ENCODE assay signal across 16 cellular contexts in genomic region chr17:60585887-60586286, GRCh38. TPM values are rescaled to one million over a fixed set of nuclear protein-coding genes. Genes with fewer than 3 reads are reported as not detected.
DNase-seq lines count a peak whose midpoint lies in the region; ATAC-seq lines count a peak whose summit lies in the region.
"Had no signal": no experiment of that assay in that cellular context is flagged by ENCODE, and none has a peak within 500 bp of the region (broad histone marks: within the 10 kb centered on the region; RNA-seq: fewer than 3 reads in every experiment).

No MANE protein-coding gene starts in this region.

- peak overlapping the region; percentile 21 for H3K27ac Mint-ChIP-seq in T-helper 17 cell
- H3K27ac Mint-ChIP-seq: CD14-positive monocyte; CD8-positive, alpha-beta T cell; IgD-negative memory B cell had no signal

- H3K27me3 Mint-ChIP-seq in T-helper 17 cell: peaks cover 11% of the 10 kb centered on the region

- peak; percentile 55 for DNase-seq in DMS53 (lab: John Stamatoyannopoulos, UW)
- no peak for DNase-seq in DMS53 treated with DMSO at 0.1 percent for 48 hours (lab: John Stamatoyannopoulos, UW; ENCODE audit: unreplicated experiment)
- DNase-seq in T-helper 17 cell: no peak
- no peak for DNase-seq in AG08396 (ENCODE audit: low spot score)
- DNase-seq in superior temporal gyrus (ENCODE audit: extremely low spot score): no peak
- DNase-seq: Calu3; CD8-positive, alpha-beta T cell; DMS79; GDM1; HCEC 1CT had no signal

- no peaks in the 10 kb centered on the region for H3K4me1 Mint-ChIP-seq in T-helper 17 cell
- H3K4me1 Mint-ChIP-seq: CD14-positive monocyte, IgD-negative memory B cell had no signal

- H3K36me3 Mint-ChIP-seq in T-helper 17 cell (ENCODE audit: low read depth): peaks cover 2% of the 10 kb centered on the region
- H3K36me3 Mint-ChIP-seq: CD14-positive monocyte; CD8-positive, alpha-beta T cell; IgD-negative memory B cell had no signal

- ATAC-seq in T-helper 17 cell (no peak), esophagus mucosa (peak; percentile 90), HG03457 (IDR thresholded peaks at IDR 0.05; ENCODE audit: unreplicated experiment) (no peak)
- ATAC-seq: CD8-positive, alpha-beta T cell had no signal

- H3K4me3 Mint-ChIP-seq in T-helper 17 cell: no peak overlapping the region
- H3K4me3 Mint-ChIP-seq: CD8-positive, alpha-beta T cell; IgD-negative memory B cell had no signal

- H3K9me3 ChIP-seq in T-helper 17 cell (ENCODE audit: control insufficient read depth, low read length, poor library complexity, severe bottlenecking): no peaks in the 10 kb centered on the region
- H3K9me3 ChIP-seq: A549, BLaER1 had no signal

RNA-seq across cellular contexts. Expression of gene PPM1D, which starts 14.1 kb away (rescaled TPM):
- total RNA-seq in T-helper 17 cell (10 to 100 TPM; 20.0 to 24.5 TPM), esophagus mucosa (9.5 TPM)

RNA-seq across cellular contexts. Expression of gene APPBP2, which starts 59.8 kb away (rescaled TPM):
- total RNA-seq in T-helper 17 cell (10 to 100 TPM; 17.5 to 26.7 TPM), esophagus mucosa (23.2 TPM)
